Comparison of ENCODE assay signal across 1 cellular context in the genomic region with DNA sequence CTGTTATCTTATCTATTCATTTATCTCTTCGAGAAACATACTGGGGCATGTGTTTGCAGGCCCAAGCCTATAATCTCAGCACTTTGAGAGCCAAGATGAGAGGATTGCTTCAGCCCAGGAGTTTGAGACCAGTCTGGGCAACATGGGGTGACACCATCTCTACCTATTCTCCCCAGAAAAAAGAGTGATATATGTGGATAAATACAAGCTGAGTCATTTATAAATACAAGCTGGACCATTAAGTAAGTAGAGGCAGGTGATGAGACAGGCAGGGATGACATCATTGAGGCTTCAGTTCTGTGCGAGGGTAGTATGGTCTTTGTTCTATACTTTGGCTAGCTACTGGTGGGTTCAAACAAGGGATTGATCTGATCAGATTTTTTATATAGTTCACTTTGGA.
TF ChIP-seq lines count a peak whose summit lies in the region.

No MANE protein-coding gene starts in this region.

TF ChIP-seq in GM23338, 12 proteins besides CTCF, POLR2A, EP300 and RAD21 (continued from another document):
- TF ChIP-seq ZNF462 (CRISPR knock-in tag; IDR thresholded peaks at IDR 0.05) (no peak), REST (IDR thresholded peaks at IDR 0.05; ENCODE audit: unreplicated experiment) (no peak), STAT1 (IDR thresholded peaks at IDR 0.05; ENCODE audit: unreplicated experiment) (no peak), POLR2AphosphoS5 (IDR thresholded peaks at IDR 0.05; ENCODE audit: low read depth) (no peak)
- TF ChIP-seq, protein P1, sequence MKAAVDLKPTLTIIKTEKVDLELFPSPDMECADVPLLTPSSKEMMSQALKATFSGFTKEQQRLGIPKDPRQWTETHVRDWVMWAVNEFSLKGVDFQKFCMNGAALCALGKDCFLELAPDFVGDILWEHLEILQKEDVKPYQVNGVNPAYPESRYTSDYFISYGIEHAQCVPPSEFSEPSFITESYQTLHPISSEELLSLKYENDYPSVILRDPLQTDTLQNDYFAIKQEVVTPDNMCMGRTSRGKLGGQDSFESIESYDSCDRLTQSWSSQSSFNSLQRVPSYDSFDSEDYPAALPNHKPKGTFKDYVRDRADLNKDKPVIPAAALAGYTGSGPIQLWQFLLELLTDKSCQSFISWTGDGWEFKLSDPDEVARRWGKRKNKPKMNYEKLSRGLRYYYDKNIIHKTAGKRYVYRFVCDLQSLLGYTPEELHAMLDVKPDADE (IDR thresholded peaks at IDR 0.05) = no peak
